8 cellular contexts compared by ENCODE assay signal in genomic region chr17:49764559-49765180, GRCh38. TPM values are rescaled to one million over a fixed set of nuclear protein-coding genes. Genes with fewer than 3 reads are reported as not detected.
DNase-seq lines count a peak whose midpoint lies in the region; ATAC-seq and TF ChIP-seq lines count a peak whose summit lies in the region.

No MANE protein-coding gene starts in this region.

- H3K27ac ChIP-seq in right cardiac atrium (ENCODE audit: low read length) (no peak overlapping the region), skin epidermis (peak overlapping the region in 2 of 21 experiments; percentile 4 to 80)

- no peak for ATAC-seq in activated B cell treated with CpG ODN at 0.5 μM for 24 hours (ENCODE audit: low read depth)
- no peak for ATAC-seq in right cardiac atrium
- ATAC-seq in HG03097 (IDR thresholded peaks at IDR 0.05; ENCODE audit: low FRiP score, unreplicated experiment): no peak
- ATAC-seq in HG03196 (IDR thresholded peaks at IDR 0.05; ENCODE audit: unreplicated experiment): no peak

- H3K27me3 ChIP-seq in right cardiac atrium (ENCODE audit: control insufficient read depth, insufficient read depth): no peaks in the 10 kb centered on the region

- WGBS in right cardiac atrium: 19% methylated on average over 8 of the region's 8 CpGs

- H3K4me3 ChIP-seq in right cardiac atrium (ENCODE audit: low read length): peak overlapping the region; percentile 98
- H3K4me3 ChIP-seq in skin epidermis: peak overlapping the region; percentile 13 to 88 (median 82)

- peak overlapping the region; percentile 75 for H3K27ac Mint-ChIP-seq in activated B cell treated with CpG ODN at 0.5 μM for 24 hours

- no peaks in the 10 kb centered on the region for H3K27me3 Mint-ChIP-seq in activated B cell treated with CpG ODN at 0.5 μM for 24 hours

- H3K4me1 Mint-ChIP-seq in activated B cell treated with CpG ODN at 0.5 μM for 24 hours: peaks cover 50% of the 10 kb centered on the region

- no peak for DNase-seq in HEK293T (ENCODE audit: extremely low spot score)
- DNase-seq in activated B cell treated with CpG ODN at 0.5 μM for 24 hours: no peak
- no peak for DNase-seq in right cardiac atrium
- DNase-seq in stimulated activated CD4-positive, alpha-beta T cell treated with anti-CD3 and anti-CD28 coated beads, Interleukin-12 subunit alpha, Interleukin-12 subunit beta, amount 100 ng/mL, for 4 hours: no peak
- DNase-seq in activated CD8-positive, alpha-beta memory T cell treated with anti-CD3 and anti-CD28 coated beads, Interleukin-2, amount 50 U/mL, for 48 hours: no peak

- no peak for TF ChIP-seq CTCF in activated B cell treated with CpG ODN at 0.5 μM for 24 hours (IDR thresholded peaks at IDR 0.05)

- no peaks in the 10 kb centered on the region for H3K9me3 ChIP-seq in right cardiac atrium (ENCODE audit: control insufficient read depth, low read length)

- peak overlapping the region; percentile 94 for H3K4me3 Mint-ChIP-seq in activated B cell treated with CpG ODN at 0.5 μM for 24 hours

- peaks cover 15% of the 10 kb centered on the region for H3K36me3 Mint-ChIP-seq in activated B cell treated with CpG ODN at 0.5 μM for 24 hours (ENCODE audit: low read depth)

- H3K9me3 Mint-ChIP-seq in activated B cell treated with CpG ODN at 0.5 μM for 24 hours: no peaks in the 10 kb centered on the region

- CTCF ChIA-PET in HEK293T (lab: Yijun Ruan, JAX) (interaction anchor here (0.6 to 1.8 kb wide), 4 partner anchors 8 to 154 kb away, joined by 3 to 6 read pairs (median 3); partner anchors contain the start of gene SLC35B1), activated B cell treated with CpG ODN at 0.5 μM for 24 hours (lab: Charles Lee) (interaction anchor here (0.6 to 3.1 kb wide), 5 partner anchors 15 to 68 kb away, joined by 3 to 22 read pairs (median 6); partner anchors contain the start of gene SLC35B1)

- intact Hi-C loops in activated B cell treated with CpG ODN at 0.5 μM for 24 hours (cut with micrococcal nuclease): loop anchor here (1.0 to 10.0 kb wide), 7 partner anchors 17 to 380 kb away; partner anchors contain the start of gene KAT7
- intact Hi-C loops in right cardiac atrium (cut with DNase I): no loop called here

- POLR2A ChIA-PET in HEK293T (lab: Yijun Ruan, JAX) (interaction anchor here (0.6 to 2.1 kb wide), 18 partner anchors 9 to 350 kb away, joined by 3 to 20 read pairs (median 6); partner anchors contain the start of genes KAT7, PHB1 and SLC35B1), activated B cell treated with CpG ODN at 0.5 μM for 24 hours (lab: Charles Lee) (interaction anchor here (0.5 to 9.0 kb wide), 18 partner anchors 9 to 383 kb away, joined by 3 to 129 read pairs (median 6); partner anchors contain the start of genes ITGA3, KAT7 and SLC35B1)

- H3K4me1 ChIP-seq in right cardiac atrium (ENCODE audit: control insufficient read depth, insufficient read depth, low read length): no peaks in the 10 kb centered on the region

TF ChIP-seq in HEK293T, 16 proteins besides CTCF, POLR2A, EP300 and RAD21:
- TF ChIP-seq L3MBTL2 (conservative IDR thresholded peaks at IDR 0.05): peak; percentile 39
- no peak for TF ChIP-seq PKNOX1 (IDR thresholded peaks at IDR 0.05)
- TF ChIP-seq CTBP1 (IDR thresholded peaks at IDR 0.05; ENCODE audit: borderline replicate concordance): no peak
- TF ChIP-seq HDGF (IDR thresholded peaks at IDR 0.05; ENCODE audit: borderline replicate concordance): no peak
- TF ChIP-seq LEF1 (IDR thresholded peaks at IDR 0.05; ENCODE audit: borderline replicate concordance): no peak
- TF ChIP-seq TARDBP (IDR thresholded peaks at IDR 0.05): no peak
- TF ChIP-seq BHLHE40 (IDR thresholded peaks at IDR 0.05; ENCODE audit: borderline replicate concordance): no peak
TF ChIP-seq in HEK293T: peak in this region for 1.

RNA-seq across cellular contexts. Expression of gene FAM117A, which starts 0.7 kb away (rescaled TPM):
- total RNA-seq in activated B cell treated with CpG ODN at 0.5 μM for 24 hours: 27.7 and 30.0 TPM in 2 replicates
- total RNA-seq in right cardiac atrium: 10 to 100 TPM in 3 of 4 donors, 1 to 10 TPM in 1; 9.9 to 22.8 (median 17.5) TPM
- polyA plus RNA-seq in right cardiac atrium: 16.9 TPM

RNA-seq across cellular contexts. Expression of gene KAT7, which starts 23.8 kb away (rescaled TPM):
- 95.0 and 95.8 TPM in 2 replicates for total RNA-seq in activated B cell treated with CpG ODN at 0.5 μM for 24 hours
- total RNA-seq in right cardiac atrium: 10 to 100 TPM; 55.8 to 68.2 (median 57.2) TPM
- polyA plus RNA-seq in right cardiac atrium: 17.5 TPM

RNA-seq across cellular contexts. Expression of gene SLC35B1, which starts 56.9 kb away (rescaled TPM):
- total RNA-seq in activated B cell treated with CpG ODN at 0.5 μM for 24 hours (51.8 and 53.8 TPM in 2 replicates), right cardiac atrium (10 to 100 TPM; 48.6 to 75.5 (median 56.2) TPM)
- 56.1 TPM for polyA plus RNA-seq in right cardiac atrium
